Comparison of ENCODE assay signal across 24 cellular contexts in the genomic region with DNA sequence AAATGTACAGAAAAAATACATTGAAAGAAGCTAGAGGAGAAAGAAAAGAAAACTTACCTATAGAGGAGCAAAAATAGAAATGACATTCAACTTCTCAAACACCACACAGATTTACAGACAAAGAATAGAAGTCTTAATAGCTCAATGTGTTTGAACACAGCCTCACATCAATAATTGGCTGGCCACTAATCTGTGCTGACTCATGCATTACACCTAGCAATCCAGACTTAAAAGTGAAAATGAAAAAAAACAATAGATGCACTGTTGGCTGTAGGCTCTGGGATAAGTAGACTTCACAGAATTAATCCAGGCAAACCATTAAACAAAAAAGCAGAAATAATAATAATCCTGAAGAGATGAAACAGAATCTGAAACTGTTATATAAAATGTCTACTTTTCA.
DNase-seq lines count a peak whose midpoint lies in the region; ATAC-seq, FAIRE-seq and TF ChIP-seq lines count a peak whose summit lies in the region.
"Had no signal": no experiment of that assay in that cellular context is flagged by ENCODE, and none has a peak within 500 bp of the region (broad histone marks: within the 10 kb centered on the region; RNA-seq: fewer than 3 reads in every experiment).

No MANE protein-coding gene starts in this region.

- TF ChIP-seq CTCF in Calu3 (IDR thresholded peaks at IDR 0.05; ENCODE audit: unreplicated experiment) (no peak), uterus (IDR thresholded peaks at IDR 0.05) (no peak), gastrocnemius medialis (IDR thresholded peaks at IDR 0.05 in 4 of 5, conservative IDR thresholded peaks at IDR 0.05 in 1 of 5) (no peak), gastroesophageal sphincter (IDR thresholded peaks at IDR 0.05) (no peak)

- H3K9me3 ChIP-seq in uterus (no peaks in the 10 kb centered on the region), MG63 (no peaks in the 10 kb centered on the region), gastrocnemius medialis (no peaks in the 10 kb centered on the region), gastroesophageal sphincter (no peaks in the 10 kb centered on the region)
- H3K9me3 ChIP-seq: A549, neutrophil had no signal

- H3K4me3 ChIP-seq in uterus (no peak overlapping the region), MG63 (no peak overlapping the region), gastrocnemius medialis (no peak overlapping the region), gastroesophageal sphincter (no peak overlapping the region)
- H3K4me3 ChIP-seq: A549 had no signal

- peaks cover 43% of the 10 kb centered on the region for H3K4me1 Mint-ChIP-seq in Calu3 (ENCODE audit: low read depth, unreplicated experiment)
- H3K4me1 Mint-ChIP-seq: activated CD4-positive, alpha-beta memory T cell treated with anti-CD3 and anti-CD28 coated beads, Interleukin-2, amount 10 ng/mL, durations not matched to agents 7 days and 5 days; memory B cell had no signal

- peak; percentile 37 for FAIRE-seq in endometrium (lab: Jason Lieb, UNC)
- FAIRE-seq: A549, small intestine had no signal

- peaks cover 2% of the 10 kb centered on the region for H3K9me3 Mint-ChIP-seq in Calu3 (ENCODE audit: low read depth, unreplicated experiment)

- H3K4me1 ChIP-seq in uterus = no peaks in the 10 kb centered on the region
- H3K4me1 ChIP-seq in gastrocnemius medialis = no peaks in the 10 kb centered on the region
- no peaks in the 10 kb centered on the region for H3K4me1 ChIP-seq in gastroesophageal sphincter
- H3K4me1 ChIP-seq: A549 had no signal

- no peak for TF ChIP-seq POLR2A in uterus (IDR thresholded peaks at IDR 0.05)
- no peak for TF ChIP-seq POLR2A in gastrocnemius medialis (IDR thresholded peaks at IDR 0.05)
- TF ChIP-seq POLR2A in gastroesophageal sphincter (IDR thresholded peaks at IDR 0.05) = no peak

- CTCF ChIA-PET in Calu3 (lab: Charles Lee) = interaction anchor here (1.0 kb wide), 1 partner anchor 112 kb away, joined by 3 read pairs; no protein-coding TSS in a partner anchor

- no peak for TF ChIP-seq EP300 in gastroesophageal sphincter (IDR thresholded peaks at IDR 0.05)

- intact Hi-C loops in Calu3 (cut with micrococcal nuclease; ENCODE audit: unreplicated experiment) = loop anchor here (5.0 kb wide), 1 partner anchor 160 kb away; no protein-coding TSS in a partner anchor
- intact Hi-C loops in uterus (cut with DNase I; ENCODE audit: low total_unique reads) = no loop called here
- intact Hi-C loops in gastrocnemius medialis (cut with DNase I; ENCODE audit: low total_unique reads) = no loop called here

- peak overlapping the region; percentile 6 for H3K27ac Mint-ChIP-seq in Calu3 (ENCODE audit: unreplicated experiment)
- H3K27ac Mint-ChIP-seq: activated CD4-positive, alpha-beta memory T cell treated with anti-CD3 and anti-CD28 coated beads, Interleukin-2, amount 10 ng/mL, durations not matched to agents 7 days and 5 days; memory B cell; type B pancreatic cell had no signal

- peaks cover 5% of the 10 kb centered on the region for H3K36me3 Mint-ChIP-seq in Calu3 (ENCODE audit: insufficient read depth, unreplicated experiment)
- H3K36me3 Mint-ChIP-seq: memory B cell, type B pancreatic cell had no signal

- no peaks in the 10 kb centered on the region for H3K27me3 Mint-ChIP-seq in Calu3 (ENCODE audit: unreplicated experiment)
- H3K27me3 Mint-ChIP-seq: activated CD4-positive, alpha-beta memory T cell treated with anti-CD3 and anti-CD28 coated beads, Interleukin-2, amount 10 ng/mL, durations not matched to agents 7 days and 5 days; memory B cell; type B pancreatic cell had no signal

- in situ Hi-C loops in gastrocnemius medialis (cut with MboI; ENCODE audit: low sequenced_read_pairs in 4 of 4) = no loop called here

- H3K27ac ChIP-seq in uterus = no peak overlapping the region
- no peak overlapping the region for H3K27ac ChIP-seq in gastrocnemius medialis
- no peak overlapping the region for H3K27ac ChIP-seq in gastroesophageal sphincter
- H3K27ac ChIP-seq: A549, HL-60, neutrophil had no signal

- H3K36me3 ChIP-seq in uterus (no peaks in the 10 kb centered on the region), MG63 (no peaks in the 10 kb centered on the region), gastrocnemius medialis (no peaks in the 10 kb centered on the region), gastroesophageal sphincter (no peaks in the 10 kb centered on the region)
- H3K36me3 ChIP-seq: neutrophil had no signal

- no TSS peak for BruUV-seq in Calu3 (replicated peaks; lab: Mats Ljungman, UMichigan)

- ATAC-seq in GM18909 (IDR thresholded peaks at IDR 0.05; ENCODE audit: poor library complexity, unreplicated experiment) = peak; percentile 59
- ATAC-seq in gastrocnemius medialis = no peak
- no peak for ATAC-seq in gastroesophageal sphincter
- ATAC-seq: A549, left colon, Panc1 had no signal

- no peaks in the 10 kb centered on the region for H3K27me3 ChIP-seq in uterus
- H3K27me3 ChIP-seq in MG63 = no peaks in the 10 kb centered on the region
- no peaks in the 10 kb centered on the region for H3K27me3 ChIP-seq in gastrocnemius medialis
- no peaks in the 10 kb centered on the region for H3K27me3 ChIP-seq in gastroesophageal sphincter
- H3K27me3 ChIP-seq: neutrophil had no signal

- peak; percentile 39 for DNase-seq in Calu3
- DNase-seq in NCI-H146 (lab: John Stamatoyannopoulos, UW) = peak; percentile 62
- no peak for DNase-seq in uterus
- no peak for DNase-seq in MG63
- no peak for DNase-seq in gastrocnemius medialis
- DNase-seq: activated CD4-positive, alpha-beta memory T cell treated with anti-CD3 and anti-CD28 coated beads, Interleukin-2, amount 10 ng/mL, durations not matched to agents 7 days and 5 days; activated CD4-positive, CD25-positive, alpha-beta regulatory T cell; activated effector memory CD4-positive, alpha-beta T cell treated with Interleukin-2 at 50 U/mL for 16 hours; H7; left colon; NCI-H1105 treated with DMSO at 0.1 percent for 48 hours; NCI-H2081; SIG-M5; small intestine; stimulated activated CD4-positive, alpha-beta T cell treated with anti-CD3 and anti-CD28 coated beads, Interleukin-1b, Interleukin-23, amount 100 ng/mL, for 48 hours had no signal

- H3K4me3 Mint-ChIP-seq in Calu3 (ENCODE audit: low read depth, unreplicated experiment) = peak overlapping the region; percentile 39
- H3K4me3 Mint-ChIP-seq: activated CD4-positive, alpha-beta memory T cell treated with anti-CD3 and anti-CD28 coated beads, Interleukin-2, amount 10 ng/mL, durations not matched to agents 7 days and 5 days; memory B cell; type B pancreatic cell had no signal

Comparison
In these comparisons a context has a peak if more than half of its experiments do, and no peak if none do; other contexts are left out.
1. DNase-seq: peak in Calu3 (single experiment) and NCI-H146 (single experiment); none in uterus (0 of 2), MG63 (single experiment) and gastrocnemius medialis (0 of 2).